18 cellular contexts compared by ENCODE assay signal in genomic region chr5:9598329-9598728, GRCh38. TPM values are rescaled to one million over a fixed set of nuclear protein-coding genes. Genes with fewer than 3 reads are reported as not detected.
"Had no signal": no experiment of that assay in that cellular context is flagged by ENCODE, and none has a peak within 500 bp of the region (broad histone marks: within the 10 kb centered on the region; RNA-seq: fewer than 3 reads in every experiment).

No MANE protein-coding gene starts in this region.

RNA-seq across cellular contexts. Expression of gene TAS2R1, which starts 31.8 kb away (rescaled TPM):
- total RNA-seq: naive thymus-derived CD8-positive, alpha-beta T cell; natural killer cell treated with Interleukin-12 subunit alpha and Interleukin-12 subunit beta and Interleukin-15 and Interleukin-18, amount 100 ng/mL, for 72 hours; neural crest cell; osteoblast; ovary; posterior vena cava; prostate gland; pulmonary artery endothelial cell; right atrium auricular region; sciatic nerve; stomach; subcutaneous adipose tissue; temporal lobe; thoracic aorta; tibial nerve; upper lobe of right lung; urinary bladder; uterus had no signal
- polyA plus RNA-seq: naive thymus-derived CD8-positive, alpha-beta T cell; ovary; stomach; urinary bladder had no signal

RNA-seq across cellular contexts. Expression of gene SEMA5A, which starts 52.5 kb away (rescaled TPM):
- total RNA-seq: naive thymus-derived CD8-positive, alpha-beta T cell; natural killer cell treated with Interleukin-12 subunit alpha and Interleukin-12 subunit beta and Interleukin-15 and Interleukin-18, amount 100 ng/mL, for 72 hours had no signal
- polyA plus RNA-seq: naive thymus-derived CD8-positive, alpha-beta T cell had no signal
